Comparison of ENCODE assay signal across 19 cellular contexts in the genomic region with DNA sequence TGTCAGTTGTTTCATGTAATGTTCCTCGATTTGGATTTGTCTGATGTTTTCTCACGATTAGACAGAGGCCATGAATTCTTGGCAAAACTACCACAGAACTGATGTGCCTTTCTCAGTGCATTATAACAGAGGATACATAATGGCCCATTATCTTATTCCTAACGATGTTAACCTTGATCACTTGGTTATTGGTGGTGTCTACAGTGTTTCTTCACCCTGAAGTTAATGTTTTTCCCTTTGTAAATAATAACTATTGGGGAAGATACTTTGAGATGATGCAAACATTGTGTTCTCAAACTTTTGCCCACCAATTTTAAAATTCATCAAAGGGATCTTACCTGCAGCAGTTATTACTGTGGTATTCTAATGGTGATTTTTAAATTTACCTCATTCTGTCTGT.
"Had no signal": no experiment of that assay in that cellular context is flagged by ENCODE, and none has a peak within 500 bp of the region (broad histone marks: within the 10 kb centered on the region; RNA-seq: fewer than 3 reads in every experiment).

No MANE protein-coding gene starts in this region.

- H3K4me3 ChIP-seq: coronary artery, gastrocnemius medialis, heart right ventricle, mucosa of descending colon, right atrium auricular region, sigmoid colon, skin epidermis, tibial artery, upper lobe of left lung, vagina had no signal

- H3K27me3 Mint-ChIP-seq: naive thymus-derived CD8-positive, alpha-beta T cell had no signal

- H3K4me3 Mint-ChIP-seq: naive thymus-derived CD8-positive, alpha-beta T cell had no signal

- H3K27ac ChIP-seq: coronary artery, gastrocnemius medialis, heart right ventricle, neutrophil, right atrium auricular region, sigmoid colon, skin epidermis, tibial artery, upper lobe of left lung, vagina had no signal

- DNase-seq: effector CD8-positive, alpha-beta T cell; gastrocnemius medialis; heart right ventricle; hypothalamus; kidney glomerular epithelial cell; mammary epithelial cell; mucosa of descending colon; naive thymus-derived CD8-positive, alpha-beta T cell; posterior cingulate gyrus; sigmoid colon; stimulated activated naive CD4-positive, alpha-beta T cell; tibial artery; upper lobe of left lung had no signal

- H3K9me3 ChIP-seq: gastrocnemius medialis, heart right ventricle, mucosa of descending colon, neutrophil, right atrium auricular region, sigmoid colon, tibial artery, upper lobe of left lung, vagina had no signal

- ATAC-seq: esophagus mucosa; gastrocnemius medialis; heart right ventricle; mucosa of descending colon; naive thymus-derived CD8-positive, alpha-beta T cell had no signal

- H3K27me3 ChIP-seq: gastrocnemius medialis, heart right ventricle, neutrophil, right atrium auricular region, sigmoid colon, tibial artery, upper lobe of left lung, vagina had no signal

- H3K36me3 ChIP-seq: gastrocnemius medialis, neutrophil, right atrium auricular region, sigmoid colon, tibial artery, upper lobe of left lung, vagina had no signal

- H3K9me3 Mint-ChIP-seq: naive thymus-derived CD8-positive, alpha-beta T cell had no signal
